In genomic region chr12:104604995-104605675, GRCh38 we compare ENCODE assay signal across 10 cellular contexts.
DNase-seq lines count a peak whose midpoint lies in the region; ATAC-seq and TF ChIP-seq lines count a peak whose summit lies in the region.
"Had no signal": no experiment of that assay in that cellular context is flagged by ENCODE, and none has a peak within 500 bp of the region (broad histone marks: within the 10 kb centered on the region; RNA-seq: fewer than 3 reads in every experiment).

No MANE protein-coding gene starts in this region.

- peak overlapping the region; percentile 1 to 73 for H3K27ac ChIP-seq in testis

- peaks cover 57% of the 10 kb centered on the region for H3K4me1 Mint-ChIP-seq in T-helper 1 cell treated with Interleukin-12 subunit alpha and Interleukin-12 subunit beta and Interleukin-4 antibody, amounts not matched to agents 30 μg/mL and 1 μg/mL, for 36 hours (ENCODE audit: low read depth)
- peaks cover 51% of the 10 kb centered on the region for H3K4me1 Mint-ChIP-seq in activated T-helper 17 cell treated with anti-CD3 and anti-CD28 coated beads, Interleukin-2, amount 50 U/mL, for 72 hours
- peaks cover 80 to 98% of the 10 kb centered on the region in 2 donors for H3K4me1 Mint-ChIP-seq in immature natural killer cell

- H3K9me3 ChIP-seq in testis, result no peaks in the 10 kb centered on the region

- no peak overlapping the region for H3K4me3 Mint-ChIP-seq in T-helper 1 cell treated with Interleukin-12 subunit alpha and Interleukin-12 subunit beta and Interleukin-4 antibody, amounts not matched to agents 30 μg/mL and 1 μg/mL, for 36 hours
- peak overlapping the region; percentile 60 for H3K4me3 Mint-ChIP-seq in activated T-helper 17 cell treated with anti-CD3 and anti-CD28 coated beads, Interleukin-2, amount 50 U/mL, for 72 hours
- H3K4me3 Mint-ChIP-seq in immature natural killer cell, result peak overlapping the region in 4 of 5 donors; percentile 49 to 71 (median 56)

- no peaks in the 10 kb centered on the region for H3K27me3 Mint-ChIP-seq in T-helper 1 cell treated with Interleukin-12 subunit alpha and Interleukin-12 subunit beta and Interleukin-4 antibody, amounts not matched to agents 30 μg/mL and 1 μg/mL, for 36 hours (ENCODE audit: low read depth)
- H3K27me3 Mint-ChIP-seq in activated T-helper 17 cell treated with anti-CD3 and anti-CD28 coated beads, Interleukin-2, amount 50 U/mL, for 72 hours, result no peaks in the 10 kb centered on the region
- peaks cover 0 to 6% (median 3%) of the 10 kb centered on the region in 3 donors for H3K27me3 Mint-ChIP-seq in immature natural killer cell (ENCODE audit: low read depth in 3 of 3)

- TF ChIP-seq POLR2A in testis (IDR thresholded peaks at IDR 0.05), result no peak

- H3K4me1 ChIP-seq in testis, result peaks cover 18% of the 10 kb centered on the region

- no peak for ATAC-seq in activated T-helper 17 cell treated with anti-CD3 and anti-CD28 coated beads, Interleukin-2, amount 50 U/mL, for 72 hours (replicated peaks)
- no peak for ATAC-seq in HG03460 (IDR thresholded peaks at IDR 0.05; ENCODE audit: unreplicated experiment)

- no peaks in the 10 kb centered on the region for H3K9me3 Mint-ChIP-seq in T-helper 1 cell treated with Interleukin-12 subunit alpha and Interleukin-12 subunit beta and Interleukin-4 antibody, amounts not matched to agents 30 μg/mL and 1 μg/mL, for 36 hours
- H3K9me3 Mint-ChIP-seq in activated T-helper 17 cell treated with anti-CD3 and anti-CD28 coated beads, Interleukin-2, amount 50 U/mL, for 72 hours, result no peaks in the 10 kb centered on the region
- H3K9me3 Mint-ChIP-seq in immature natural killer cell, result no peaks in the 10 kb centered on the region

- no peaks in the 10 kb centered on the region for H3K27me3 ChIP-seq in testis

- H3K27ac Mint-ChIP-seq in T-helper 1 cell treated with Interleukin-12 subunit alpha and Interleukin-12 subunit beta and Interleukin-4 antibody, amounts not matched to agents 30 μg/mL and 1 μg/mL, for 36 hours, result peak overlapping the region; percentile 85
- H3K27ac Mint-ChIP-seq in activated T-helper 17 cell treated with anti-CD3 and anti-CD28 coated beads, Interleukin-2, amount 50 U/mL, for 72 hours, result peak overlapping the region; percentile 98
- peak overlapping the region; percentile 76 to 89 (median 80) for H3K27ac Mint-ChIP-seq in immature natural killer cell

- no peaks in the 10 kb centered on the region for H3K36me3 ChIP-seq in testis (ENCODE audit: low read depth, missing control alignments)

- DNase-seq in T-helper 1 cell, result no peak
- DNase-seq in immature natural killer cell, result no peak
- peak; percentile 33 for DNase-seq in testis
- no peak for DNase-seq in NCI-H526 (lab: John Stamatoyannopoulos, UW)
- DNase-seq in activated CD4-positive, alpha-beta T cell treated with anti-CD3 and anti-CD28 coated beads, Interleukin-2, amount 50 U/mL, for 1 hour, result no peak
- DNase-seq: 8988T; stimulated activated CD4-positive, alpha-beta T cell treated with anti-CD3 and anti-CD28 coated beads, Interleukin-4, amount 100 ng/mL, for 1 hour had no signal

- WGBS in testis, 2 donors, result 49 to 63% methylated on average over 16 of the region's 16 CpGs

- peak overlapping the region in 1 of 2 donors; percentile 0 for H3K4me3 ChIP-seq in testis

- peaks cover 31% of the 10 kb centered on the region for H3K36me3 Mint-ChIP-seq in T-helper 1 cell treated with Interleukin-12 subunit alpha and Interleukin-12 subunit beta and Interleukin-4 antibody, amounts not matched to agents 30 μg/mL and 1 μg/mL, for 36 hours (ENCODE audit: low read depth)
- H3K36me3 Mint-ChIP-seq in activated T-helper 17 cell treated with anti-CD3 and anti-CD28 coated beads, Interleukin-2, amount 50 U/mL, for 72 hours (ENCODE audit: low read depth), result peaks cover 25% of the 10 kb centered on the region
- peaks cover 0 to 4% (median 0%) of the 10 kb centered on the region in 3 donors for H3K36me3 Mint-ChIP-seq in immature natural killer cell

- TF ChIP-seq CTCF in testis (IDR thresholded peaks at IDR 0.05), result no peak

- intact Hi-C loops in testis (cut with DNase I; ENCODE audit: low total_unique reads), result no loop called here
